ENCODE assay signal across 1 cellular context in genomic region chr20:17437251-17437650, GRCh38.
TF ChIP-seq lines count a peak whose summit lies in the region.

No MANE protein-coding gene starts in this region.

TF ChIP-seq in K562, 482 proteins besides CTCF, POLR2A, EP300 and RAD21 (continued from another document):
- TF ChIP-seq ZBTB40 (IDR thresholded peaks at IDR 0.05): no peak
- no peak for TF ChIP-seq ZBTB40 (CRISPR knock-in tag; IDR thresholded peaks at IDR 0.05)
- no peak for TF ChIP-seq EP400 (IDR thresholded peaks at IDR 0.05)
- no peak for TF ChIP-seq ZNF696 (CRISPR knock-in tag; conservative IDR thresholded peaks at IDR 0.05)
- TF ChIP-seq NCOA2 (IDR thresholded peaks at IDR 0.05; ENCODE audit: partially characterized antibody in 2 of 2): no peak
- no peak for TF ChIP-seq TCFL5 (CRISPR knock-in tag; conservative IDR thresholded peaks at IDR 0.05)
- TF ChIP-seq HNRNPK (IDR thresholded peaks at IDR 0.05; ENCODE audit: low read depth, low read length, poor library complexity, severe bottlenecking): no peak
- no peak for TF ChIP-seq ILF3 (IDR thresholded peaks at IDR 0.05; ENCODE audit: borderline replicate concordance)
- no peak for TF ChIP-seq TRIM28 (IDR thresholded peaks at IDR 0.05)
- TF ChIP-seq ZNF511 (CRISPR knock-in tag; IDR thresholded peaks at IDR 0.05): no peak
- TF ChIP-seq ZNF436 (CRISPR knock-in tag; IDR thresholded peaks at IDR 0.05): no peak
- no peak for TF ChIP-seq GTF2A2 (tag; IDR thresholded peaks at IDR 0.05)
- no peak for TF ChIP-seq U2AF1 (optimal IDR thresholded peaks at IDR 0.05; ENCODE audit: low read depth, low read length)
